9 cellular contexts compared by ENCODE assay signal in genomic region chr6:108872001-108872974, GRCh38. TPM values are rescaled to one million over a fixed set of nuclear protein-coding genes. Genes with fewer than 3 reads are reported as not detected.
A peak's percentile ranks its signal among the peaks of the same experiment; 100 is the strongest.
DNase-seq lines count a peak whose midpoint lies in the region; ATAC-seq and TF ChIP-seq lines count a peak whose summit lies in the region.
"Had no signal": no experiment of that assay in that cellular context is flagged by ENCODE, and none has a peak within 500 bp of the region (broad histone marks: within the 10 kb centered on the region; RNA-seq: fewer than 3 reads in every experiment).

No MANE protein-coding gene starts in this region.

- H2AFZ ChIP-seq in KMS-11 (ENCODE audit: low read depth), result no peak overlapping the region

- no peaks in the 10 kb centered on the region for H4K20me1 ChIP-seq in KMS-11 (ENCODE audit: insufficient read depth)

- no peaks in the 10 kb centered on the region for H3K9me3 Mint-ChIP-seq in activated T-helper 17 cell treated with anti-CD3 and anti-CD28 coated beads, Interleukin-2, amount 50 U/mL, for 72 hours

- DNase-seq in CD1c-positive myeloid dendritic cell (ENCODE audit: extremely low spot score) (peak; percentile 57), mucosa of descending colon (no peak), adrenal gland (no peak), left lobe of liver (ENCODE audit: low spot score) (no peak), uterus (no peak)
- DNase-seq: left colon had no signal

- no peaks in the 10 kb centered on the region for H3K36me3 ChIP-seq in KMS-11 (ENCODE audit: insufficient read depth)
- no peaks in the 10 kb centered on the region for H3K36me3 ChIP-seq in mucosa of descending colon (ENCODE audit: low read depth)
- no peaks in the 10 kb centered on the region for H3K36me3 ChIP-seq in adrenal gland (replicated peaks in 1 of 2)
- no peaks in the 10 kb centered on the region for H3K36me3 ChIP-seq in uterus

- H3K4me1 Mint-ChIP-seq in activated T-helper 17 cell treated with anti-CD3 and anti-CD28 coated beads, Interleukin-2, amount 50 U/mL, for 72 hours, result peaks cover 30% of the 10 kb centered on the region

- no peak for ATAC-seq in activated T-helper 17 cell treated with anti-CD3 and anti-CD28 coated beads, Interleukin-2, amount 50 U/mL, for 72 hours (replicated peaks)
- ATAC-seq in mucosa of descending colon (peak; percentile 56), left lobe of liver (no peak), GM19397 (IDR thresholded peaks at IDR 0.05; ENCODE audit: unreplicated experiment) (no peak)
- ATAC-seq: left colon had no signal

- H3K4me2 ChIP-seq in KMS-11, result peak overlapping the region; percentile 24; the same call in 1 of the 2 replicates

- no peak overlapping the region for H3K9ac ChIP-seq in KMS-11

- no peak for TF ChIP-seq CTCF in KMS-11 (conservative IDR thresholded peaks at IDR 0.05; ENCODE audit: low read depth, low read length)
- no peak for TF ChIP-seq CTCF in mucosa of descending colon (IDR thresholded peaks at IDR 0.05)
- TF ChIP-seq CTCF in adrenal gland (IDR thresholded peaks at IDR 0.05), result no peak
- TF ChIP-seq CTCF in uterus (IDR thresholded peaks at IDR 0.05), result no peak

- intact Hi-C loops in mucosa of descending colon (cut with DNase I, micrococcal nuclease) (no loop called here), adrenal gland (cut with DNase I) (loop anchor here in 1 of 2 donors (2.0 kb wide), 1 partner anchor 23 kb away; the partner anchor contains the start of gene ARMC2), uterus (cut with DNase I; ENCODE audit: low total_unique reads) (no loop called here)

- 67 to 83% (median 80%) methylated on average over 11 of the region's 11 CpGs for WGBS in adrenal gland, 4 donors

- H3K4me1 ChIP-seq in KMS-11 (ENCODE audit: low read depth, poor library complexity, severe bottlenecking) (peaks cover 52% of the 10 kb centered on the region), mucosa of descending colon (ENCODE audit: low read depth) (no peaks in the 10 kb centered on the region), adrenal gland (replicated peaks in 1 of 2) (peaks cover 10 to 28% of the 10 kb centered on the region in 2 donors), uterus (no peaks in the 10 kb centered on the region)

- H3K4me3 Mint-ChIP-seq in activated T-helper 17 cell treated with anti-CD3 and anti-CD28 coated beads, Interleukin-2, amount 50 U/mL, for 72 hours, result peak overlapping the region; percentile 46

- H3K27me3 ChIP-seq in KMS-11 (ENCODE audit: insufficient read depth, low read depth) (no peaks in the 10 kb centered on the region), adrenal gland (no peaks in the 10 kb centered on the region), uterus (no peaks in the 10 kb centered on the region)

- H3K9me3 ChIP-seq in mucosa of descending colon (no peaks in the 10 kb centered on the region), adrenal gland (replicated peaks in 1 of 3) (no peaks in the 10 kb centered on the region), uterus (no peaks in the 10 kb centered on the region)

- no peak overlapping the region for H3K4me3 ChIP-seq in KMS-11 (IDR thresholded peaks at IDR 0.05; ENCODE audit: insufficient read depth, low read depth, low read length)
- no peak overlapping the region for H3K4me3 ChIP-seq in mucosa of descending colon
- no peak overlapping the region for H3K4me3 ChIP-seq in adrenal gland
- H3K4me3 ChIP-seq in uterus, result no peak overlapping the region

- H3K36me3 Mint-ChIP-seq in activated T-helper 17 cell treated with anti-CD3 and anti-CD28 coated beads, Interleukin-2, amount 50 U/mL, for 72 hours (ENCODE audit: low read depth), result peaks cover 16% of the 10 kb centered on the region

- H3K79me2 ChIP-seq in KMS-11 (ENCODE audit: insufficient read depth, low read depth), result no peaks in the 10 kb centered on the region

- H3K27ac ChIP-seq in KMS-11 (no peak overlapping the region), adrenal gland (peak overlapping the region in 1 of 5 donors; percentile 40), uterus (peak overlapping the region in 1 of 2 donors; percentile 30)

- no peaks in the 10 kb centered on the region for H3K27me3 Mint-ChIP-seq in activated T-helper 17 cell treated with anti-CD3 and anti-CD28 coated beads, Interleukin-2, amount 50 U/mL, for 72 hours

- TF ChIP-seq POLR2A in adrenal gland (IDR thresholded peaks at IDR 0.05) (no peak), uterus (IDR thresholded peaks at IDR 0.05) (no peak)

- no peak overlapping the region for H3K27ac Mint-ChIP-seq in activated T-helper 17 cell treated with anti-CD3 and anti-CD28 coated beads, Interleukin-2, amount 50 U/mL, for 72 hours

RNA-seq across cellular contexts. Expression of gene ARMC2, which starts 24.1 kb away (rescaled TPM):
- 1 to 10 TPM; 2.9 to 5.7 TPM for total RNA-seq in activated T-helper 17 cell treated with anti-CD3 and anti-CD28 coated beads, Interleukin-2, amount 50 U/mL, for 72 hours
- total RNA-seq in mucosa of descending colon, result 1 to 10 TPM; 3.5 to 5.5 (median 4.8) TPM
- total RNA-seq in adrenal gland, result 1 to 10 TPM; 2.1 to 7.8 (median 6.6) TPM
- 1 to 10 TPM; 4.0 to 6.5 (median 5.0) TPM for polyA plus RNA-seq in adrenal gland
- 1.1 TPM for total RNA-seq in left lobe of liver
- 10 to 100 TPM in 1 of 4 donors, 1 to 10 TPM in 2, not detected in 1; 5.1 to 15.1 (median 9.1) TPM for total RNA-seq in uterus
